ENCODE assay signal across 1 cellular context in the genomic region with DNA sequence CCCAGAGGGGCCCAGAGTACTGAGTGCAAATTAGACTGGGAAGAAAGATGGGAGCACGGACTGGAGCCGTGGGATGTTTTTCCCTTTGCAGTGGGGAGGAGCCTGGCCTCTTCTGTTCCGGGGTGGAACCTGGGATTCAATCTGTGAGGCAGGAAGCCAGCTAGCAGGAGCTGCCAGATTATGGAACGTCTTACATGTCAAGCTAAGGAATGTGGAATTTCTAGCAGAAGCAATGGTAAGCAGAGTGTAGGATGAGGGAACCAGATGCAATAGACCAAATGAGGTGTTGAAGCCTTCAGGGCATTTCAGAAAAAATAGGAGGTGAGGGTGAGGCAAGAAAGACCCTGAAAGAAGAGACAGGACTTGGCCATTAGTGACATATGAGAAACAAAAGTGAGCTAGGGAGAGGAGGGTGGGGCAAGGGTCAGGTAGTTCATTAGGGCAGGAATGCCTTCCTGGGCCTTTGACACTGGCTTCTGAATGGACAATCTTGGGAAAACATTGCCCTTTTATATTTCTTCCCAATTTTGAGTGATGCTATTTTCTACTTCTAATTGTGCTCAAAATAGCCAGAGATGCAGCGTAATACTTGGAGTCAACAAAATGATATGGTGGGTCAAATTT.
TF ChIP-seq lines count a peak whose summit lies in the region.

No MANE protein-coding gene starts in this region.

TF ChIP-seq in HepG2, 621 proteins besides CTCF, POLR2A, EP300 and RAD21 (continued from another document):
- peak; percentile 15; the same call in 1 of the 2 replicates for TF ChIP-seq ARID4A (CRISPR knock-in tag; IDR thresholded peaks at IDR 0.05; ENCODE audit: borderline replicate concordance)
- peak; percentile 96 for TF ChIP-seq ZNF263 (CRISPR knock-in tag; IDR thresholded peaks at IDR 0.05)
- TF ChIP-seq MED13 (CRISPR knock-in tag; IDR thresholded peaks at IDR 0.05), result no peak
- peak; percentile 39; the same call in 1 of the 2 replicates for TF ChIP-seq MIXL1 (CRISPR knock-in tag; IDR thresholded peaks at IDR 0.05)
- no peak for TF ChIP-seq LCORL (IDR thresholded peaks at IDR 0.05)
- TF ChIP-seq LCORL (CRISPR knock-in tag; IDR thresholded peaks at IDR 0.05), result 0 out of 2 replicates have a peak, but pooled peaks have one; percentile 26
- TF ChIP-seq TEAD3 (CRISPR knock-in tag; optimal IDR thresholded peaks at IDR 0.05; ENCODE audit: borderline replicate concordance), result peak; percentile 14
- TF ChIP-seq NR2F6 (IDR thresholded peaks at IDR 0.05), result peak; percentile 23; the same call in 1 of the 2 replicates
- TF ChIP-seq NR2F6 (CRISPR knock-in tag; IDR thresholded peaks at IDR 0.05), result peak; percentile 21; the same call in 1 of the 2 replicates
- TF ChIP-seq ZNF737 (CRISPR knock-in tag; IDR thresholded peaks at IDR 0.05; ENCODE audit: borderline replicate concordance), result no peak
- TF ChIP-seq HNF4A (CRISPR knock-in tag; IDR thresholded peaks at IDR 0.05), result peak; percentile 35; the same call in 1 of the 2 replicates
- no peak for TF ChIP-seq TMF1 (CRISPR knock-in tag; IDR thresholded peaks at IDR 0.05; ENCODE audit: low read depth)
- 0 out of 2 replicates have a peak, but pooled peaks have one; percentile 72 for TF ChIP-seq ZKSCAN5 (CRISPR knock-in tag; IDR thresholded peaks at IDR 0.05)
- no peak for TF ChIP-seq LBX2 (CRISPR knock-in tag; IDR thresholded peaks at IDR 0.05; ENCODE audit: borderline replicate concordance)
